In the genomic region with DNA sequence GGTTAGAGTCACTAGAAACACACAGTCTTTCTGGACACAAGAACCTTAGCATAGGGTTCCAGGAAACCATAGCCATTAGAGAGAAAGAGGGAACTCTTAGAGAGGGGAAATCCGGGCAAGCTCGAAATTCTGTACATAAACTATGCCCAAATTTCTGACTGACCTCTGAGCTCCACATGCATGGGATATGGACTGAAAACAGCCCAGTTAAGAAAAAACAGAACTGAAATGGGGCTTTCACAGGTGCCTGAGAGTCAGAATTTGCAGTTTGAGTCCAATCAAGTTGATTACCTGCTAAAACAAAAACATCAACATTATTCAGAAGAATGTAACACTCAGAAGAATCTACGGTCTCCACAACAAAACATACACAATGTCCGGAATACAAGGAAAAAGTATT, we compare ENCODE assay signal across 19 cellular contexts. TPM values are rescaled to one million over a fixed set of nuclear protein-coding genes. Genes with fewer than 3 reads are reported as not detected.
DNase-seq lines count a peak whose midpoint lies in the region; ATAC-seq, FAIRE-seq and TF ChIP-seq lines count a peak whose summit lies in the region.
"Had no signal": no experiment of that assay in that cellular context is flagged by ENCODE, and none has a peak within 500 bp of the region (broad histone marks: within the 10 kb centered on the region; RNA-seq: fewer than 3 reads in every experiment).

No MANE protein-coding gene starts in this region.

- H3K4me1 Mint-ChIP-seq in naive thymus-derived CD8-positive, alpha-beta T cell: no peaks in the 10 kb centered on the region
- H3K4me1 Mint-ChIP-seq: CD14-positive monocyte had no signal

- no peaks in the 10 kb centered on the region for H3K36me3 Mint-ChIP-seq in naive thymus-derived CD8-positive, alpha-beta T cell
- H3K36me3 Mint-ChIP-seq: CD14-positive monocyte had no signal

- TF ChIP-seq POLR2A in GM12892 (IDR thresholded peaks at IDR 0.05; ENCODE audit: low read depth, low read length): no peak

- peaks cover 2 to 22% (median 10%) of the 10 kb centered on the region in 5 donors for H3K27me3 Mint-ChIP-seq in naive thymus-derived CD8-positive, alpha-beta T cell

- peak; percentile 18 for ATAC-seq in GM19043 (IDR thresholded peaks at IDR 0.05; ENCODE audit: low read depth, unreplicated experiment)
- peak; percentile 20 for ATAC-seq in GM21723 (IDR thresholded peaks at IDR 0.05; ENCODE audit: unreplicated experiment)
- peak; percentile 16 for ATAC-seq in HG03060 (IDR thresholded peaks at IDR 0.05; ENCODE audit: low read depth, unreplicated experiment)
- no peak for ATAC-seq in naive thymus-derived CD8-positive, alpha-beta T cell

- H3K27ac Mint-ChIP-seq in naive thymus-derived CD8-positive, alpha-beta T cell: no peak overlapping the region
- H3K27ac Mint-ChIP-seq: activated T-cell treated with anti-CD3 and anti-CD28 coated beads, Interleukin-2, amount 50 U/mL, for 24 hours; CD14-positive monocyte had no signal

- no peak for FAIRE-seq in GM12892 (lab: Jason Lieb, UNC)
- FAIRE-seq: endothelial cell of umbilical vein, H54 had no signal

- no peak overlapping the region for H3K4me3 Mint-ChIP-seq in naive thymus-derived CD8-positive, alpha-beta T cell
- H3K4me3 Mint-ChIP-seq: activated T-cell treated with anti-CD3 and anti-CD28 coated beads, Interleukin-2, amount 50 U/mL, for 24 hours; CD14-positive monocyte had no signal

- H3K9me3 Mint-ChIP-seq in naive thymus-derived CD8-positive, alpha-beta T cell: no peaks in the 10 kb centered on the region
- H3K9me3 Mint-ChIP-seq: activated T-cell treated with anti-CD3 and anti-CD28 coated beads, Interleukin-2, amount 50 U/mL, for 24 hours; CD14-positive monocyte had no signal

- DNase-seq in AG08395 (ENCODE audit: low spot score): no peak
- DNase-seq in SIG-M5 treated with dmso at 0.1 percent for 504 hours (lab: John Stamatoyannopoulos, UW; ENCODE audit: unreplicated experiment): no peak
- DNase-seq in GM12892 (ENCODE audit: insufficient read length): no peak
- DNase-seq in naive thymus-derived CD8-positive, alpha-beta T cell: no peak
- DNase-seq: activated T-cell treated with anti-CD3 and anti-CD28 coated beads, Interleukin-2, amount 50 U/mL, for 24 hours; adrenal gland; DMS79 treated with DMSO at 0.1 percent for 48 hours; NCI-H2029; NCI-H69; stimulated activated CD4-positive, alpha-beta T cell treated with anti-CD3 and anti-CD28 coated beads, Interleukin-4, amount 100 ng/mL, for 4 hours; stimulated activated naive CD4-positive, alpha-beta T cell treated with Interleukin-2 at 50 U/mL for 16 hours had no signal

- POLR2A ChIA-PET in naive thymus-derived CD8-positive, alpha-beta T cell (lab: Charles Lee): no interaction called here

RNA-seq across cellular contexts. Expression of gene DCHS2, which starts 13.1 kb away (rescaled TPM):
- polyA plus RNA-seq in GM12892 (2012; ENCODE audit: missing spikeins): 0.04 TPM
- total RNA-seq in naive thymus-derived CD8-positive, alpha-beta T cell: not detected
- polyA plus RNA-seq in naive thymus-derived CD8-positive, alpha-beta T cell: not detected
- total RNA-seq: endothelial cell of umbilical vein; glomerular endothelial cell; T-helper 1 cell treated with Interleukin-12 subunit alpha and Interleukin-12 subunit beta and Interleukin-4 antibody, amounts not matched to agents 30 ng/mL and 1 ng/mL, for 36 hours had no signal
- polyA plus RNA-seq: CD14-positive monocyte, endothelial cell of umbilical vein had no signal

Comparison
In these comparisons a context has a peak if more than half of its experiments do, and no peak if none do; other contexts are left out.
1. ATAC-seq: peak in GM19043 (single experiment), GM21723 (single experiment) and HG03060 (single experiment); none in naive thymus-derived CD8-positive, alpha-beta T cell (0 of 2).